In the genomic region with DNA sequence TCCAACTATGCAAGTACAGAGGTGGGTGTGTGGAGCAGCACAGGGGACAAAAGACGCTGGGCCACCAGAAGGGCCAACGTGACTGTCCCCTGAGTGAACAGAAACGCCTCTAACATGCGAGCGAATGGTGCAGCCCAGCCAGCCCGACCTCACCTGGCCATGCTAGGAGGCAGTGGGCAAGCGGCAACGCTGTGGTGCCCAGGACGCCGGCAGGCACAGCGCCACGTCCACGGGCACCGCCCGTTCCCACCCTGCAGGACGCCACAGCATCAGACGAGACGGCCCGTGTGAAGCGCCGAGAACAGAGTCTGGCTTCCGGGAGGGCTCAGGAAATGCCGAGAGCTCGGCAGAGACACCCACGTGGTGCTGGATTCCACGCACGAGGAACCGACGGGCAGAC, we compare ENCODE assay signal across 37 cellular contexts. TPM values are rescaled to one million over a fixed set of nuclear protein-coding genes. Genes with fewer than 3 reads are reported as not detected.
"Had no signal": no experiment of that assay in that cellular context is flagged by ENCODE, and none has a peak within 500 bp of the region (broad histone marks: within the 10 kb centered on the region; RNA-seq: fewer than 3 reads in every experiment).

No MANE protein-coding gene starts in this region.

- H3K36me3 Mint-ChIP-seq: activated CD4-positive, alpha-beta memory T cell treated with anti-CD3 and anti-CD28 coated beads for 36 hours; activated naive CD4-positive, alpha-beta T cell treated with anti-CD3 and anti-CD28 coated beads, Interleukin-2, amount 10 ng/mL, durations not matched to agents 7 days and 5 days; activated naive CD8-positive, alpha-beta T cell treated with anti-CD3 and anti-CD28 coated beads, Interleukin-2, amount 10 ng/mL, durations not matched to agents 7 days and 5 days; immature natural killer cell; stimulated activated memory B cell treated with anti-CD40 and anti-IgM and Interleukin-4, amounts not matched to agents 10 μg/mL and 1 μg/mL and 100 μg/mL, for 72 hours had no signal

- H3K27me3 ChIP-seq: brain microvascular endothelial cell, esophagus muscularis mucosa, foreskin keratinocyte, heart left ventricle, left lung, ovary, sigmoid colon, upper lobe of left lung, vagina had no signal

- H3K27me3 Mint-ChIP-seq: activated CD4-positive, alpha-beta memory T cell treated with anti-CD3 and anti-CD28 coated beads for 36 hours; activated CD4-positive, alpha-beta T cell treated with anti-CD3 and anti-CD28 coated beads, Interleukin-2, amount 10 ng/mL, durations not matched to agents 24 days and 14 days; progenitor cell of endocrine pancreas had no signal

- DNase-seq: activated CD4-positive, alpha-beta memory T cell treated with anti-CD3 and anti-CD28 coated beads for 36 hours; activated CD4-positive, alpha-beta T cell treated with anti-CD3 and anti-CD28 coated beads, Interleukin-2, amount 10 ng/mL, durations not matched to agents 24 days and 14 days; activated CD8-positive, alpha-beta memory T cell treated with anti-CD3 and anti-CD28 coated beads, Interleukin-2, amount 50 U/mL, for 4 hours; activated gamma-delta T cell; activated naive CD4-positive, alpha-beta T cell treated with anti-CD3 and anti-CD28 coated beads, Interleukin-2, amount 10 ng/mL, durations not matched to agents 7 days and 5 days; activated naive CD8-positive, alpha-beta T cell treated with anti-CD3 and anti-CD28 coated beads, Interleukin-2, amount 10 ng/mL, durations not matched to agents 7 days and 5 days; activated T-cell treated with anti-CD3 and anti-CD28 coated beads, Interleukin-2, amount 50 U/mL, for 1 hour; amniotic stem cell; brain microvascular endothelial cell; cortex of kidney; endodermal cell; foreskin keratinocyte; heart left ventricle; hypothalamus; immature natural killer cell; left lung; mucosa of descending colon; ovary; sigmoid colon; small intestine; stimulated activated CD4-positive, alpha-beta T cell treated with anti-CD3 and anti-CD28 coated beads, Interleukin-4, amount 100 ng/mL, for 4 hours; stimulated activated CD8-positive, alpha-beta memory T cell treated with anti-CD3 and anti-CD28 coated beads, Interleukin-4, amount 100 ng/mL, for 48 hours; stimulated activated naive CD8-positive, alpha-beta T cell treated with anti-CD3 and anti-CD28 coated beads, Interleukin-15, amount 100 ng/mL, for 72 hours; T-helper 17 cell; T1000; upper lobe of left lung; WERI-Rb-1 had no signal

- H3K4me3 ChIP-seq: esophagus muscularis mucosa, heart left ventricle, left lung, lung, mucosa of descending colon, ovary, sigmoid colon, upper lobe of left lung, vagina had no signal

- H3K4me3 Mint-ChIP-seq: activated CD4-positive, alpha-beta memory T cell treated with anti-CD3 and anti-CD28 coated beads for 36 hours; activated CD4-positive, alpha-beta T cell treated with anti-CD3 and anti-CD28 coated beads, Interleukin-2, amount 10 ng/mL, durations not matched to agents 24 days and 14 days; activated naive CD4-positive, alpha-beta T cell treated with anti-CD3 and anti-CD28 coated beads, Interleukin-2, amount 10 ng/mL, durations not matched to agents 7 days and 5 days; activated naive CD8-positive, alpha-beta T cell treated with anti-CD3 and anti-CD28 coated beads, Interleukin-2, amount 10 ng/mL, durations not matched to agents 7 days and 5 days; activated T-helper 1 cell treated with anti-CD3 and anti-CD28 coated beads, Interleukin-12 subunit alpha, Interleukin-12 subunit beta, Interleukin-2, Interleukin-4 antibody, amounts not matched to agents 30 ng/mL and 10 ng/mL and 1 ng/mL, durations not matched to agents 14 hours and 24 hours and 36 hours; endodermal cell; immature natural killer cell; nephron; stimulated activated memory B cell treated with anti-CD40 and anti-IgM and Interleukin-4, amounts not matched to agents 10 μg/mL and 1 μg/mL and 100 μg/mL, for 72 hours; stimulated activated naive CD8-positive, alpha-beta T cell treated with anti-CD3 and anti-CD28 coated beads, Interleukin-15, amount 100 ng/mL, for 72 hours; T-helper 17 cell had no signal

- H3K36me3 ChIP-seq: ovary had no signal

- ATAC-seq: activated CD4-positive, CD25-positive, alpha-beta regulatory T cell treated with anti-CD3 and anti-CD28 coated beads, Interleukin-2, amount 50 U/mL, for 24 hours; foreskin keratinocyte; heart left ventricle; left lung; mucosa of descending colon; stimulated activated memory B cell treated with anti-CD40 and anti-IgM and Interleukin-4, amounts not matched to agents 10 μg/mL and 1 μg/mL and 100 μg/mL, for 72 hours; stimulated activated naive CD8-positive, alpha-beta T cell treated with anti-CD3 and anti-CD28 coated beads, Interleukin-15, amount 100 ng/mL, for 72 hours; T-helper 17 cell had no signal

- H3K27ac Mint-ChIP-seq: activated CD4-positive, alpha-beta memory T cell treated with anti-CD3 and anti-CD28 coated beads for 36 hours; activated CD4-positive, alpha-beta T cell treated with anti-CD3 and anti-CD28 coated beads, Interleukin-2, amount 10 ng/mL, durations not matched to agents 24 days and 14 days; activated naive CD4-positive, alpha-beta T cell treated with anti-CD3 and anti-CD28 coated beads, Interleukin-2, amount 10 ng/mL, durations not matched to agents 7 days and 5 days; activated naive CD8-positive, alpha-beta T cell treated with anti-CD3 and anti-CD28 coated beads, Interleukin-2, amount 10 ng/mL, durations not matched to agents 7 days and 5 days; activated T-helper 1 cell treated with anti-CD3 and anti-CD28 coated beads, Interleukin-12 subunit alpha, Interleukin-12 subunit beta, Interleukin-2, Interleukin-4 antibody, amounts not matched to agents 30 ng/mL and 10 ng/mL and 1 ng/mL, durations not matched to agents 14 hours and 24 hours and 36 hours; endodermal cell; immature natural killer cell; nephron; stimulated activated memory B cell treated with anti-CD40 and anti-IgM and Interleukin-4, amounts not matched to agents 10 μg/mL and 1 μg/mL and 100 μg/mL, for 72 hours; T-helper 17 cell had no signal

- FAIRE-seq: astrocyte, small intestine had no signal

- H3K4me1 ChIP-seq: foreskin keratinocyte had no signal

- H3K27ac ChIP-seq: brain microvascular endothelial cell, foreskin keratinocyte, left lung, ovary, WERI-Rb-1 had no signal

- H3K4me1 Mint-ChIP-seq: activated naive CD4-positive, alpha-beta T cell treated with anti-CD3 and anti-CD28 coated beads, Interleukin-2, amount 10 ng/mL, durations not matched to agents 7 days and 5 days; immature natural killer cell had no signal

- H3K9me3 Mint-ChIP-seq: activated CD4-positive, alpha-beta memory T cell treated with anti-CD3 and anti-CD28 coated beads for 36 hours; activated CD4-positive, alpha-beta T cell treated with anti-CD3 and anti-CD28 coated beads, Interleukin-2, amount 10 ng/mL, durations not matched to agents 24 days and 14 days; activated naive CD4-positive, alpha-beta T cell treated with anti-CD3 and anti-CD28 coated beads, Interleukin-2, amount 10 ng/mL, durations not matched to agents 7 days and 5 days; activated naive CD8-positive, alpha-beta T cell treated with anti-CD3 and anti-CD28 coated beads, Interleukin-2, amount 10 ng/mL, durations not matched to agents 7 days and 5 days; activated T-helper 1 cell treated with anti-CD3 and anti-CD28 coated beads, Interleukin-12 subunit alpha, Interleukin-12 subunit beta, Interleukin-2, Interleukin-4 antibody, amounts not matched to agents 30 ng/mL and 10 ng/mL and 1 ng/mL, durations not matched to agents 14 hours and 24 hours and 36 hours; endodermal cell; immature natural killer cell; nephron; stimulated activated memory B cell treated with anti-CD40 and anti-IgM and Interleukin-4, amounts not matched to agents 10 μg/mL and 1 μg/mL and 100 μg/mL, for 72 hours; stimulated activated naive CD8-positive, alpha-beta T cell treated with anti-CD3 and anti-CD28 coated beads, Interleukin-15, amount 100 ng/mL, for 72 hours had no signal

- H3K9me3 ChIP-seq: esophagus muscularis mucosa, heart left ventricle, left lung, mucosa of descending colon, ovary, sigmoid colon, upper lobe of left lung, vagina had no signal

RNA-seq across cellular contexts. Expression of gene CEP295NL, which starts 2.2 kb away (rescaled TPM):
- total RNA-seq: activated CD4-positive, alpha-beta memory T cell treated with anti-CD3 and anti-CD28 coated beads for 36 hours; activated CD8-positive, alpha-beta memory T cell treated with anti-CD3 and anti-CD28 coated beads for 36 hours; activated T-helper 1 cell treated with anti-CD3 and anti-CD28 coated beads, Interleukin-12 subunit alpha, Interleukin-12 subunit beta, Interleukin-2, Interleukin-4 antibody, amounts not matched to agents 30 ng/mL and 10 ng/mL and 1 ng/mL, durations not matched to agents 14 hours and 24 hours and 36 hours had no signal
- polyA plus RNA-seq: foreskin keratinocyte, immature natural killer cell had no signal
